In the genomic region with DNA sequence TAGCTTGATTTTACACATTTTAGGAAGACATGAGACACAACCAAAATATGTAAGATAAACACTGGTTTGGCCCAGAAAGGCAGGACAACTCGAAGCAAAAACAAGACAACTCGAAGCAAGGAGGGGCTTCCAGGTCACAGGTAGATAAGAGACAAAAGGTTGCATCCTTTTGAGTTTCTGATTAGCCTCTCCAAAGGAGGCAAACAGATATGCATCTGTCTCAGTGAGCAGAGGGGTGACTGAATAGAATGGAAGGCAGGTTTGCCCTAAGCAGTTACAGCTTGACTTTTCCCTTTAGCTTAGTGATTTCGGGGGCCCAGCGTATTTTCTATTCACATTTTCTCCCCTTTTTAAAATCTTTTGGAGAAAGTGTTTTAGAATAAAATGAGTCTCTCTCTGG, we compare ENCODE assay signal across 2 cellular contexts.
TF ChIP-seq lines count a peak whose summit lies in the region.

No MANE protein-coding gene starts in this region.

TF ChIP-seq in GM23338, 12 proteins besides CTCF, POLR2A, EP300 and RAD21 (continues in another document):
- no peak for TF ChIP-seq CREB1 (CRISPR knock-in tag; IDR thresholded peaks at IDR 0.05; ENCODE audit: low read depth)
- TF ChIP-seq EZH2phosphoT487 (IDR thresholded peaks at IDR 0.05; ENCODE audit: unreplicated experiment): no peak
- TF ChIP-seq EZH2 (IDR thresholded peaks at IDR 0.05; ENCODE audit: low read depth, unreplicated experiment): no peak
- TF ChIP-seq POLR2AphosphoS5 (IDR thresholded peaks at IDR 0.05; ENCODE audit: low read depth): no peak
- TF ChIP-seq REST (IDR thresholded peaks at IDR 0.05; ENCODE audit: unreplicated experiment): no peak
- no peak for TF ChIP-seq ZNF114 (CRISPR knock-in tag; IDR thresholded peaks at IDR 0.05)
- no peak for TF ChIP-seq NANOG (IDR thresholded peaks at IDR 0.05; ENCODE audit: borderline replicate concordance)
- no peak for TF ChIP-seq JUNB (IDR thresholded peaks at IDR 0.05; ENCODE audit: unreplicated experiment)
- no peak for TF ChIP-seq ETS1 (IDR thresholded peaks at IDR 0.05)
- TF ChIP-seq ZNF331 (CRISPR knock-in tag; IDR thresholded peaks at IDR 0.05; ENCODE audit: low read depth): no peak
- no peak for TF ChIP-seq STAT1 (IDR thresholded peaks at IDR 0.05; ENCODE audit: unreplicated experiment)

TF ChIP-seq in H1, 55 proteins besides CTCF, POLR2A, EP300 and RAD21:
- TF ChIP-seq SP1 (IDR thresholded peaks at IDR 0.05; ENCODE audit: low read depth, low read length) (no peak), TBP (IDR thresholded peaks at IDR 0.05; ENCODE audit: low read depth, low read length) (no peak), GTF2F1 (IDR thresholded peaks at IDR 0.05; ENCODE audit: borderline replicate concordance, low read depth, low read length) (no peak), TAF1 (IDR thresholded peaks at IDR 0.05; ENCODE audit: low read depth, low read length) (no peak), SP2 (IDR thresholded peaks at IDR 0.05; ENCODE audit: low read length) (no peak), ZNF274 (IDR thresholded peaks at IDR 0.05; ENCODE audit: borderline replicate concordance, extremely low read depth, low read length) (no peak), BACH1 (IDR thresholded peaks at IDR 0.05; ENCODE audit: low read length) (no peak), CTBP2 (IDR thresholded peaks at IDR 0.05; ENCODE audit: borderline replicate concordance, insufficient read depth, insufficient read length, low read length) (no peak), CBX5 (IDR thresholded peaks at IDR 0.05; ENCODE audit: low read depth, low read length) (no peak), SUZ12 (IDR thresholded peaks at IDR 0.05; ENCODE audit: low read length) (no peak), TAF7 (optimal IDR thresholded peaks at IDR 0.05; ENCODE audit: borderline replicate concordance, low read depth, low read length) (no peak), JUND (IDR thresholded peaks at IDR 0.05; ENCODE audit: low read length) (no peak), NRF1 (IDR thresholded peaks at IDR 0.05; ENCODE audit: low read depth, low read length) (no peak), TCF12 (IDR thresholded peaks at IDR 0.05; ENCODE audit: low read depth, low read length) (no peak), SIX5 (IDR thresholded peaks at IDR 0.05; ENCODE audit: low read depth, low read length) (no peak), POLR2AphosphoS5 (IDR thresholded peaks at IDR 0.05; ENCODE audit: low read depth, low read length) (no peak), RXRA (IDR thresholded peaks at IDR 0.05; ENCODE audit: insufficient read depth, low read depth, low read length) (no peak)
- TF ChIP-seq, protein P1, sequence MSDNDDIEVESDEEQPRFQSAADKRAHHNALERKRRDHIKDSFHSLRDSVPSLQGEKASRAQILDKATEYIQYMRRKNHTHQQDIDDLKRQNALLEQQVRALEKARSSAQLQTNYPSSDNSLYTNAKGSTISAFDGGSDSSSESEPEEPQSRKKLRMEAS (IDR thresholded peaks at IDR 0.05): no peak
